8 cellular contexts compared by ENCODE assay signal in the genomic region with DNA sequence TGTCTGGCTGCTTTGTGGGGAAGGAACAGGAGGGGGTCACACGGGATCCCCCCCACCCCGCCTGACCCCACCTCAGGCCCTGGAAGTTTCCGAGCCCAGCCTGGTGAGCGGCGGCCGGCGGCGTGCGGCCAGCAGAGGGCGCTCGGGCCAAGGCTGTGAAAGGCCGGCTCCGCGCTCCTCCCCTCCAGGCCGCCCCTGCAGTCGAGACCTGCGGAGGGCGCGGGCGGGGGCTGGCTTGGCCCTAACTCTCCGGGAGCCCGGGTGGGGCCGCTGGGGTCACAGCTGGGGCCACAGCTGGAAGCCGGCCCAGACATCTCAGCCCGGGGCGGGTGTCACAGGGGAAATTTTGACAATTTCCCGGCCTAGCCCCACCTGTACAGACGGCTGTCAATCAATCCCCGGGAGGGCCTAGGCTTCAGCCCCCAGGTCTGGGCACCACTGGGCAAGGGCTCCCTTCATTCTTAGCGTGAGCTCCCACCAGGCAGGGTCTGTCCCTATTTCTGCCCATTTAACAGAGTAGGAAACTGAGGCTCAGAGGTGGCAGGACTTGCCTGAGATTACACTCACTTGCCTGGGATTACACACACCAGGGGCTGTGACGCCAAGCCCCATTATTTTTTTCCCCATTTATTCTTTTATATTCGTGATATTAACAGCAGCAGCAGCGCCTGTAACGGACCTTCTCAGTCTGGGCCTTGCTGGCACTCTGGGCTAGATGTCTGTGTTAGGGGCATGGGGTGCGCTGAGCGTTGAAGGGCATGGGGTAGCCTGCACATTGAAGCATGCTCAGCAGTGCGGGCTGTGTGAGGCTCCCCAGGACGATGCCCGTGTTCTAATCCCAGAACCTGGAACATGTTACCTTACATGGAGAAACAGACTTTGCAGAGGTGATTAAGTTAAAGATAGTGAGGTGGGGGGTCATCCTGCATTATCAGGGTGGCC. TPM values are rescaled to one million over a fixed set of nuclear protein-coding genes. Genes with fewer than 3 reads are reported as not detected.
DNase-seq lines count a peak whose midpoint lies in the region; ATAC-seq and TF ChIP-seq lines count a peak whose summit lies in the region.

No MANE protein-coding gene starts in this region.

- DNase-seq in OCI-LY7 (ENCODE audit: low spot score) (peak; percentile 75), fibroblast of gingiva (ENCODE audit: low read depth) (peak; percentile 27), substantia nigra (lab: John Stamatoyannopoulos, UW) (peak in 39 of 49 donors; percentile 7 to 73 (median 42)), occipital lobe (lab: John Stamatoyannopoulos, UW) (no peak)
- DNase-seq in activated T-cell treated with anti-CD3 and anti-CD28 coated beads, Interleukin-2, amount 50 U/mL, for 4 hours, result peak; percentile 72

- H3K4me1 Mint-ChIP-seq in activated T-cell treated with anti-CD3 and anti-CD28 coated beads, Interleukin-2, amount 50 U/mL, for 4 hours (ENCODE audit: low read depth), result peaks cover 2% of the 10 kb centered on the region

- no peaks in the 10 kb centered on the region for H3K27me3 ChIP-seq in neural cell (ENCODE audit: insufficient read depth, low read depth, low read length)

- H3K36me3 Mint-ChIP-seq in activated T-cell treated with anti-CD3 and anti-CD28 coated beads, Interleukin-2, amount 50 U/mL, for 4 hours (ENCODE audit: insufficient read depth), result no peaks in the 10 kb centered on the region

- H2AFZ ChIP-seq in OCI-LY7 (ENCODE audit: low read length) (no peak overlapping the region), neural cell (ENCODE audit: low read depth, low read length) (no peak overlapping the region)

- H3K4me1 ChIP-seq in ES-I3 (ENCODE audit: insufficient read depth, low read length), result no peaks in the 10 kb centered on the region
- H3K4me1 ChIP-seq in OCI-LY7 (ENCODE audit: insufficient read depth, low read length, poor library complexity, severe bottlenecking), result peaks cover 13% of the 10 kb centered on the region

- no peak overlapping the region for H3K27ac ChIP-seq in OCI-LY7 (ENCODE audit: low read depth, low read length, poor library complexity, severe bottlenecking)
- no peak overlapping the region for H3K27ac ChIP-seq in neural cell (ENCODE audit: low read length)
- H3K27ac ChIP-seq in substantia nigra (ENCODE audit: low read depth, low read length, poor library complexity, severe bottlenecking), result no peak overlapping the region

- H3K4me2 ChIP-seq in OCI-LY7 (ENCODE audit: low read length) (peak overlapping the region; percentile 53), neural cell (ENCODE audit: low read length) (no peak overlapping the region)

- intact Hi-C loops in OCI-LY7 (cut with micrococcal nuclease; ENCODE audit: unreplicated experiment), result loop anchor here (1.0 to 2.0 kb wide), 5 partner anchors 23 to 614 kb away; partner anchors contain the start of gene ZBP1

- TF ChIP-seq CTCF in OCI-LY7 (conservative IDR thresholded peaks at IDR 0.05; ENCODE audit: low read length), result peak; percentile 91
- peak; percentile 93 for TF ChIP-seq CTCF in neural cell (IDR thresholded peaks at IDR 0.05; ENCODE audit: poor library complexity, severe bottlenecking)

- no peak for TF ChIP-seq EP300 in neural cell (conservative IDR thresholded peaks at IDR 0.05; ENCODE audit: poor library complexity, severe bottlenecking)

- ATAC-seq in HG02852 (IDR thresholded peaks at IDR 0.05; ENCODE audit: unreplicated experiment), result peak; percentile 42
- peak; percentile 85 to 91 for ATAC-seq in activated T-cell treated with anti-CD3 and anti-CD28 coated beads, Interleukin-2, amount 50 U/mL, for 4 hours

- no peaks in the 10 kb centered on the region for H3K9me3 Mint-ChIP-seq in activated T-cell treated with anti-CD3 and anti-CD28 coated beads, Interleukin-2, amount 50 U/mL, for 4 hours

- no peaks in the 10 kb centered on the region for H3F3A ChIP-seq in neural cell (ENCODE audit: insufficient read depth, low read length, poor library complexity, severe bottlenecking)

- CTCF ChIA-PET in OCI-LY7 (lab: Charles Lee; ENCODE audit: unreplicated experiment), result no interaction called here

- POLR2A ChIA-PET in OCI-LY7 (lab: Charles Lee), result no interaction called here

- peak overlapping the region; percentile 31; the same call in 1 of the 2 replicates for H3K9ac ChIP-seq in ES-I3 (ENCODE audit: low read depth, low read length)
- H3K9ac ChIP-seq in neural cell (ENCODE audit: low read length), result no peak overlapping the region

- no peaks in the 10 kb centered on the region for H4K20me1 ChIP-seq in OCI-LY7 (ENCODE audit: insufficient read depth, low read length)
- H4K20me1 ChIP-seq in neural cell (ENCODE audit: insufficient read depth), result no peaks in the 10 kb centered on the region

- H3K36me3 ChIP-seq in ES-I3 (ENCODE audit: insufficient read depth, low read length), result no peaks in the 10 kb centered on the region; the same call in 1 of the 2 replicates
- no peaks in the 10 kb centered on the region for H3K36me3 ChIP-seq in OCI-LY7 (ENCODE audit: insufficient read depth, low read length)
- no peaks in the 10 kb centered on the region for H3K36me3 ChIP-seq in neural cell (ENCODE audit: insufficient read depth, low read length)

- peaks cover 2% of the 10 kb centered on the region for H3K27me3 Mint-ChIP-seq in activated T-cell treated with anti-CD3 and anti-CD28 coated beads, Interleukin-2, amount 50 U/mL, for 4 hours (ENCODE audit: low read depth)

- H3K4me3 Mint-ChIP-seq in activated T-cell treated with anti-CD3 and anti-CD28 coated beads, Interleukin-2, amount 50 U/mL, for 4 hours, result no peak overlapping the region

- TF ChIP-seq RAD21 in neural cell (conservative IDR thresholded peaks at IDR 0.05), result peak; percentile 95

- no TSS peak for BruUV-seq in OCI-LY7 (replicated peaks; lab: Mats Ljungman, UMichigan)

- H3K9me2 ChIP-seq in OCI-LY7 (ENCODE audit: insufficient read depth, low read length) (no peaks in the 10 kb centered on the region), neural cell (ENCODE audit: insufficient read depth, low read length) (no peaks in the 10 kb centered on the region)

- H3K79me2 ChIP-seq in OCI-LY7 (ENCODE audit: insufficient read depth, low read depth, low read length), result no peaks in the 10 kb centered on the region
- H3K79me2 ChIP-seq in neural cell (replicated peaks; ENCODE audit: insufficient read depth, low read length), result no peaks in the 10 kb centered on the region

- H3K9me3 ChIP-seq in ES-I3 (ENCODE audit: control insufficient read depth, insufficient read depth, low read length) (no peaks in the 10 kb centered on the region), OCI-LY7 (ENCODE audit: low read length) (no peaks in the 10 kb centered on the region), neural cell (ENCODE audit: low read length) (no peaks in the 10 kb centered on the region)

- H3K4me3 ChIP-seq in OCI-LY7 (ENCODE audit: low read depth, low read length, poor library complexity, severe bottlenecking) (no peak overlapping the region), neural cell (ENCODE audit: low read length) (peak overlapping the region; percentile 35)

TF ChIP-seq in neural cell, 6 proteins besides CTCF, POLR2A, EP300 and RAD21:
- TF ChIP-seq SMC3 (conservative IDR thresholded peaks at IDR 0.05; ENCODE audit: poor library complexity) (peak; percentile 98), EZH2 (IDR thresholded peaks at IDR 0.05; ENCODE audit: borderline replicate concordance, insufficient read depth, low read length, poor library complexity, severe bottlenecking) (no peak)

RNA-seq across cellular contexts. Expression of gene ZBP1, which starts 23.0 kb away (rescaled TPM):
- total RNA-seq in OCI-LY7 (2014; rRNA removed; shearing (Covaris generic)), result 1.7 and 3.7 TPM in 2 replicates
- total RNA-seq in OCI-LY7 (2022) (1.5 and 2.0 TPM in 2 replicates), occipital lobe (not detected)
- total RNA-seq in activated T-cell treated with anti-CD3 and anti-CD28 coated beads, Interleukin-2, amount 50 U/mL, for 4 hours, result under 1 TPM in 2 of 3 donors, not detected in 1; 0.13 to 0.27 TPM
- polyA plus RNA-seq in neural cell, result not detected in 2 replicates
- polyA minus RNA-seq in neural cell, result not detected in 2 replicates

RNA-seq across cellular contexts. Expression of gene PCK1, which starts 36.4 kb away (rescaled TPM):
- total RNA-seq in OCI-LY7 (2014; rRNA removed; shearing (Covaris generic)), result 5.7 and 6.9 TPM in 2 replicates
- total RNA-seq in OCI-LY7 (2022) (13.0 and 13.4 TPM in 2 replicates), occipital lobe (0.31 TPM)
- total RNA-seq in activated T-cell treated with anti-CD3 and anti-CD28 coated beads, Interleukin-2, amount 50 U/mL, for 4 hours, result under 1 TPM; 0.21 to 0.68 (median 0.22) TPM
- 0.24 TPM in 1 of 2 replicates, not detected in the other for polyA plus RNA-seq in neural cell
- polyA minus RNA-seq in neural cell, result not detected in 2 replicates
